In the genomic region with DNA sequence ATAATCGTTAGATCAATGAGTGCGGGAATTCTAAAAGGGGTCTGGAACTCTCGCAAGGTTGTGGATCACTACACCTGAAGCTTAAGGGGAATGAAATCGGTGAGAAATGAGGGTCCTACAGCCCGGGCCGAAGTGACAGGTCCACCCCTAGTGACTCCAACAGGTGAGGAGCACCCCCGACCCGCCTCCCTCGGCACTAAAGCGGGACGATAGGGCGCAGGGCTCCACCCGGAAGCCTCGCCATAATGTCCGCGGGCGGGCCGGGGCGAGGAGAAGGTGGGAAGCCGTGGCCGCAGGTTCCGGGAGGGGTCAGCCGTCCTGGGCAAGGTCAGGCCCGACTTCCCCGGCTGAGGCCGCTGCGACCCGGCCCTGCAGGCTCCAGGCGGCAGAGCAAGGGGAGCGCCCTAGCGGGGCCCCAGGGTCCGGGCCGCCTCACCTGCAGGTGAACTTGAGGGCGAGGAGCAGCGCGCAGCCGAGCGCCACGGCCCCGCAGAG, we compare ENCODE assay signal across 8 cellular contexts. TPM values are rescaled to one million over a fixed set of nuclear protein-coding genes. Genes with fewer than 3 reads are reported as not detected.
DNase-seq lines count a peak whose midpoint lies in the region; ATAC-seq and TF ChIP-seq lines count a peak whose summit lies in the region.

No MANE protein-coding gene starts in this region.

- H3K9me3 ChIP-seq in BLaER1 (no peaks in the 10 kb centered on the region), duodenal mucosa (ENCODE audit: control insufficient read depth in 1 of 2, low read length in 2 of 2) (no peaks in the 10 kb centered on the region)

- POLR2A ChIA-PET in WTC11 (lab: Charles Lee), result interaction anchor here (1.1 kb wide), 1 partner anchor 55 kb away, joined by 12 read pairs; the partner anchor contains the start of gene ZC3H7A

- peak overlapping the region; percentile 93 for H3K4me3 Mint-ChIP-seq in WTC11

- CTCF ChIA-PET in WTC11 (lab: Charles Lee), result interaction anchor here (0.8 to 3.2 kb wide), 8 partner anchors 19 to 346 kb away, joined by 3 to 21 read pairs (median 5); partner anchors contain the start of gene ZC3H7A

- H3K9me3 Mint-ChIP-seq in WTC11, result no peaks in the 10 kb centered on the region

- H3K4me2 ChIP-seq in BLaER1, result peak overlapping the region; percentile 84

- DNase-seq in WTC11 (ENCODE audit: low spot score) (no peak), mucosa of gallbladder (ENCODE audit: low spot score) (peak; percentile 20), substantia nigra (lab: John Stamatoyannopoulos, UW) (peak in 23 of 49 donors; percentile 16 to 78 (median 39)), midbrain (lab: John Stamatoyannopoulos, UW) (no peak)

- ATAC-seq in GM19395 (IDR thresholded peaks at IDR 0.05; ENCODE audit: unreplicated experiment) (peak; percentile 31), HG03460 (IDR thresholded peaks at IDR 0.05; ENCODE audit: unreplicated experiment) (peak; percentile 18), WTC11 (peak; percentile 38)

- H3K4me3 ChIP-seq in BLaER1, result peak overlapping the region; percentile 97
- peak overlapping the region; percentile 87 to 96 for H3K4me3 ChIP-seq in duodenal mucosa (ENCODE audit: low read depth in 1 of 2, low read length in 2 of 2)

- no peaks in the 10 kb centered on the region for H3K27me3 Mint-ChIP-seq in WTC11 (ENCODE audit: low read depth)

- peaks cover 21% of the 10 kb centered on the region for H3K4me1 Mint-ChIP-seq in WTC11

- H3K9ac ChIP-seq in BLaER1 (peak overlapping the region; percentile 96), duodenal mucosa (ENCODE audit: low read depth in 1 of 2, low read length in 2 of 2) (peak overlapping the region; percentile 95 to 98)

- H3K4me1 ChIP-seq in BLaER1 (peaks cover 51% of the 10 kb centered on the region), duodenal mucosa (ENCODE audit: control insufficient read depth in 1 of 2, insufficient read depth in 2 of 2, low read length in 2 of 2) (peaks cover 33 to 43% of the 10 kb centered on the region in 2 donors)

- peaks cover 53% of the 10 kb centered on the region for H4K20me1 ChIP-seq in BLaER1

- H3K27ac ChIP-seq in BLaER1 (peak overlapping the region; percentile 95), duodenal mucosa (ENCODE audit: low read depth, low read length) (peak overlapping the region; percentile 97), substantia nigra (ENCODE audit: low read depth, low read length, poor library complexity, severe bottlenecking) (peak overlapping the region; percentile 76)

- H3K36me3 Mint-ChIP-seq in WTC11, result no peaks in the 10 kb centered on the region

- no peak for TF ChIP-seq CTCF in WTC11 (IDR thresholded peaks at IDR 0.05)

- H3K27me3 ChIP-seq in BLaER1 (no peaks in the 10 kb centered on the region), duodenal mucosa (ENCODE audit: control insufficient read depth in 1 of 2, insufficient read depth in 2 of 2, low read length in 2 of 2) (no peaks in the 10 kb centered on the region)

- H3K36me3 ChIP-seq in BLaER1 (peaks cover 15% of the 10 kb centered on the region), duodenal mucosa (ENCODE audit: control insufficient read depth in 1 of 2, insufficient read depth in 2 of 2, low read length in 2 of 2) (no peaks in the 10 kb centered on the region)

- peak overlapping the region; percentile 93 for H3K27ac Mint-ChIP-seq in WTC11

TF ChIP-seq in WTC11, 78 proteins besides CTCF, POLR2A, EP300 and RAD21:
- no peak for TF ChIP-seq CREB1 (CRISPR knock-in tag; IDR thresholded peaks at IDR 0.05)
- TF ChIP-seq, protein P1, sequence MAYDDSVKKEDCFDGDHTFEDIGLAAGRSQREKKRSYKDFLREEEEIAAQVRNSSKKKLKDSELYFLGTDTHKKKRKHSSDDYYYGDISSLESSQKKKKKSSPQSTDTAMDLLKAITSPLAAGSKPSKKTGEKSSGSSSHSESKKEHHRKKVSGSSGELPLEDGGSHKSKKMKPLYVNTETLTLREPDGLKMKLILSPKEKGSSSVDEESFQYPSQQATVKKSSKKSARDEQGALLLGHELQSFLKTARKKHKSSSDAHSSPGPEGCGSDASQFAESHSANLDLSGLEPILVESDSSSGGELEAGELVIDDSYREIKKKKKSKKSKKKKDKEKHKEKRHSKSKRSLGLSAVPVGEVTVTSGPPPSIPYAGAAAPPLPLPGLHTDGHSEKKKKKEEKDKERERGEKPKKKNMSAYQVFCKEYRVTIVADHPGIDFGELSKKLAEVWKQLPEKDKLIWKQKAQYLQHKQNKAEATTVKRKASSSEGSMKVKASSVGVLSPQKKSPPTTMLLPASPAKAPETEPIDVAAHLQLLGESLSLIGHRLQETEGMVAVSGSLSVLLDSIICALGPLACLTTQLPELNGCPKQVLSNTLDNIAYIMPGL (CRISPR knock-in tag; IDR thresholded peaks at IDR 0.05), result no peak
- TF ChIP-seq, protein P2, sequence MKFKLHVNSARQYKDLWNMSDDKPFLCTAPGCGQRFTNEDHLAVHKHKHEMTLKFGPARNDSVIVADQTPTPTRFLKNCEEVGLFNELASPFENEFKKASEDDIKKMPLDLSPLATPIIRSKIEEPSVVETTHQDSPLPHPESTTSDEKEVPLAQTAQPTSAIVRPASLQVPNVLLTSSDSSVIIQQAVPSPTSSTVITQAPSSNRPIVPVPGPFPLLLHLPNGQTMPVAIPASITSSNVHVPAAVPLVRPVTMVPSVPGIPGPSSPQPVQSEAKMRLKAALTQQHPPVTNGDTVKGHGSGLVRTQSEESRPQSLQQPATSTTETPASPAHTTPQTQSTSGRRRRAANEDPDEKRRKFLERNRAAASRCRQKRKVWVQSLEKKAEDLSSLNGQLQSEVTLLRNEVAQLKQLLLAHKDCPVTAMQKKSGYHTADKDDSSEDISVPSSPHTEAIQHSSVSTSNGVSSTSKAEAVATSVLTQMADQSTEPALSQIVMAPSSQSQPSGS (CRISPR knock-in tag; IDR thresholded peaks at IDR 0.05; ENCODE audit: borderline replicate concordance, low read depth), result no peak
- TF ChIP-seq ZNF219 (CRISPR knock-in tag; IDR thresholded peaks at IDR 0.05; ENCODE audit: borderline replicate concordance), result 0 out of 2 replicates have a peak, but pooled peaks have one; percentile 10
- 0 out of 2 replicates have a peak, but pooled peaks have one; percentile 17 for TF ChIP-seq ATF1 (CRISPR knock-in tag; IDR thresholded peaks at IDR 0.05)
- 0 out of 2 replicates have a peak, but pooled peaks have one; percentile 10 for TF ChIP-seq ETV6 (CRISPR knock-in tag; IDR thresholded peaks at IDR 0.05)
- no peak for TF ChIP-seq FOXJ3 (CRISPR knock-in tag; IDR thresholded peaks at IDR 0.05; ENCODE audit: borderline replicate concordance)
TF ChIP-seq in WTC11: peak in this region for 3.

RNA-seq across cellular contexts. Expression of gene TXNDC11, which starts 0.6 kb away (rescaled TPM):
- 11.1 to 11.5 TPM (median 11.4 TPM) in 3 replicates for total RNA-seq in WTC11 (2021)
- total RNA-seq in mucosa of gallbladder, result 55.7 TPM

RNA-seq across cellular contexts. Expression of gene ZC3H7A, which starts 55.0 kb away (rescaled TPM):
- total RNA-seq in WTC11 (2021) (39.9 to 45.9 TPM (median 43.0 TPM) in 3 replicates), mucosa of gallbladder (47.1 TPM)
